In the genomic region with DNA sequence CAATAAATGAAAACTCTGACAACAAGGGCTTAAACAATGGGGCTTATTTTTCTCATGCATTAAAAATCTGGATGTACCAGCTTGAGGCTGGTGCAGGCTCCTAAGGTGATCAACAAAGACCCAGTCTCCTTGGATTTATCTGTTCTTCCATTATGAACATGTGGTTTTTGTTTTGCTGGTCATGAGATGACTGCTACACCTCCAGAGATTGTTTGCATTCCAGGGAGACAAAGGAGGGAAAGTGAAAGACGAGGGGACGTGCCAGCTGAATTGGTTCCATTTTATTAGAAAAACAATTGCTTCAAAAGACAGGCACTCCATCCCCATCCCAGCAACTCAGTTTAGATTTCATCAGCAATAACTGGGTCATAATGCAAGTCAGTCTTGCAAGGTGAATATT, we compare ENCODE assay signal across 18 cellular contexts.
DNase-seq lines count a peak whose midpoint lies in the region; ATAC-seq and TF ChIP-seq lines count a peak whose summit lies in the region.
"Had no signal": no experiment of that assay in that cellular context is flagged by ENCODE, and none has a peak within 500 bp of the region (broad histone marks: within the 10 kb centered on the region; RNA-seq: fewer than 3 reads in every experiment).

No MANE protein-coding gene starts in this region.

- no peak for TF ChIP-seq RAD21 in SK-N-SH (IDR thresholded peaks at IDR 0.05; ENCODE audit: low read length)

- H3K27ac ChIP-seq in SK-N-SH (ENCODE audit: low read depth in 2 of 2, low read length in 1 of 2) (no peak overlapping the region), caudate nucleus (ENCODE audit: low read depth, low read length) (peak overlapping the region; percentile 14), layer of hippocampus (ENCODE audit: low read depth, low read length) (peak overlapping the region; percentile 36), thyroid gland (no peak overlapping the region), body of pancreas (no peak overlapping the region)
- H3K27ac ChIP-seq: left ventricle myocardium inferior, prostate gland, VCaP had no signal

- no peaks in the 10 kb centered on the region for H3K79me2 ChIP-seq in SK-N-SH (ENCODE audit: insufficient read depth)

- in situ Hi-C loops in GM13976 (cut with MboI; ENCODE audit: low sequenced_read_pairs, unreplicated experiment) = no loop called here

- H3K9me3 ChIP-seq in SK-N-SH (no peaks in the 10 kb centered on the region), thyroid gland (no peaks in the 10 kb centered on the region), body of pancreas (no peaks in the 10 kb centered on the region)
- H3K9me3 ChIP-seq: left ventricle myocardium inferior, prostate gland had no signal

- ATAC-seq in SK-N-SH treated with all-trans-retinoic acid at 6 μM for 48 hours (no peak), Right ventricle myocardium superior (ENCODE audit: poor library complexity) (no peak), body of pancreas (no peak)
- ATAC-seq: activated T-cell treated with anti-CD3 and anti-CD28 coated beads, Interleukin-2, amount 50 U/mL, for 72 hours had no signal

- 51% methylated on average over 2 of the region's 2 CpGs for WGBS in SK-N-SH (ENCODE audit: low lambda C conversion rate)
- 15 to 27% methylated on average over 2 of the region's 2 CpGs for WGBS in thyroid gland, 2 donors
- WGBS in body of pancreas, 2 donors = 60 to 65% methylated on average over 2 of the region's 2 CpGs

- H3K9ac ChIP-seq in SK-N-SH = no peak overlapping the region

- no peak for TF ChIP-seq POLR2A in thyroid gland (IDR thresholded peaks at IDR 0.05)
- no peak for TF ChIP-seq POLR2A in body of pancreas (IDR thresholded peaks at IDR 0.05)

- POLR2A ChIA-PET in SK-N-SH (lab: Yijun Ruan, JAX) = no interaction called here

- H3K4me1 ChIP-seq in SK-N-SH (ENCODE audit: control insufficient read depth in 1 of 2, insufficient read depth in 2 of 2, low read depth in 1 of 2, low read length in 1 of 2) (no peaks in the 10 kb centered on the region), thyroid gland (peaks cover 0 to 9% of the 10 kb centered on the region in 2 donors), body of pancreas (no peaks in the 10 kb centered on the region)
- H3K4me1 ChIP-seq: left ventricle myocardium inferior, prostate gland had no signal

- TF ChIP-seq EP300 in SK-N-SH (IDR thresholded peaks at IDR 0.05; ENCODE audit: borderline replicate concordance in 1 of 2, low read depth in 1 of 2, low read length in 1 of 2) = no peak

- TF ChIP-seq CTCF in SK-N-SH (IDR thresholded peaks at IDR 0.05) (no peak), thyroid gland (IDR thresholded peaks at IDR 0.05) (no peak), GM13976 (IDR thresholded peaks at IDR 0.05; ENCODE audit: borderline replicate concordance, control extremely low read depth, extremely low read depth, insufficient read depth, missing control alignments) (no peak), body of pancreas (IDR thresholded peaks at IDR 0.05) (no peak)

- H3K27me3 ChIP-seq in SK-N-SH (ENCODE audit: insufficient read depth) (no peaks in the 10 kb centered on the region), layer of hippocampus (ENCODE audit: control insufficient read depth, insufficient read depth, low read length) (no peaks in the 10 kb centered on the region), thyroid gland (no peaks in the 10 kb centered on the region), body of pancreas (no peaks in the 10 kb centered on the region)

- H2AFZ ChIP-seq in SK-N-SH (ENCODE audit: low read depth) = no peak overlapping the region

- H3F3A ChIP-seq in SK-N-SH (replicated peaks; ENCODE audit: insufficient read depth) = no peaks in the 10 kb centered on the region

- H4K20me1 ChIP-seq in SK-N-SH (ENCODE audit: insufficient read depth) = no peaks in the 10 kb centered on the region

- DNase-seq in SK-N-SH (no peak), caudate nucleus (lab: John Stamatoyannopoulos, UW) (peak in 1 of 61 donors; percentile 37), thyroid gland (peak; percentile 17 to 39), Right ventricle myocardium superior (no peak), GM13976 (ENCODE audit: low spot score) (no peak), body of pancreas (no peak)
- DNase-seq: activated CD4-positive, alpha-beta T cell treated with anti-CD3 and anti-CD28 coated beads, Interleukin-2, amount 10 ng/mL, durations not matched to agents 7 days and 5 days; activated naive CD4-positive, alpha-beta T cell treated with Interleukin-2 at 50 U/mL for 16 hours; activated T-cell treated with anti-CD3 and anti-CD28 coated beads, Interleukin-2, amount 50 U/mL, for 72 hours; Kasumi-1; left ventricle myocardium inferior; NCI-H2171; NCI-H526; stimulated activated CD8-positive, alpha-beta memory T cell treated with anti-CD3 and anti-CD28 coated beads, Interleukin-4, amount 100 ng/mL, for 48 hours had no signal

- intact Hi-C loops in thyroid gland (cut with DNase I) = no loop called here
- intact Hi-C loops in Right ventricle myocardium superior (cut with DNase I) = no loop called here
- intact Hi-C loops in body of pancreas (cut with DNase I) = no loop called here

- H3K4me3 ChIP-seq in SK-N-SH (ENCODE audit: low read depth in 2 of 2, low read length in 1 of 2) (no peak overlapping the region), thyroid gland (replicated peaks in 1 of 3) (no peak overlapping the region), body of pancreas (no peak overlapping the region)
- H3K4me3 ChIP-seq: left ventricle myocardium inferior, prostate gland had no signal

- CTCF ChIA-PET in SK-N-SH (lab: Yijun Ruan, JAX) = interaction anchor here (1.2 kb wide), 1 partner anchor 268 kb away, joined by 4 read pairs; no protein-coding TSS in a partner anchor

- H3K9me2 ChIP-seq in SK-N-SH = no peaks in the 10 kb centered on the region

- H3K36me3 ChIP-seq in SK-N-SH (replicated peaks in 1 of 2; ENCODE audit: control insufficient read depth in 1 of 2, insufficient read depth in 2 of 2, low read length in 1 of 2) (no peaks in the 10 kb centered on the region), thyroid gland (no peaks in the 10 kb centered on the region), body of pancreas (replicated peaks in 1 of 2; ENCODE audit: insufficient read depth in 1 of 2, low read depth in 2 of 2) (no peaks in the 10 kb centered on the region)
- H3K36me3 ChIP-seq: left ventricle myocardium inferior, prostate gland had no signal

- H3K4me2 ChIP-seq in SK-N-SH = no peak overlapping the region

TF ChIP-seq in SK-N-SH treated with all-trans-retinoic acid at 6 μM for 48 hours, 23 proteins besides CTCF, POLR2A, EP300 and RAD21:
- no peak for TF ChIP-seq ZNF70 (CRISPR knock-in tag; IDR thresholded peaks at IDR 0.05)
- TF ChIP-seq ISL1 (CRISPR knock-in tag; IDR thresholded peaks at IDR 0.05) = peak; percentile 53

TF ChIP-seq in SK-N-SH, 30 proteins besides CTCF, POLR2A, EP300 and RAD21:
- TF ChIP-seq JUND (IDR thresholded peaks at IDR 0.05) (no peak), FOSL2 (IDR thresholded peaks at IDR 0.05; ENCODE audit: borderline replicate concordance, low read depth) (no peak), NFIC (IDR thresholded peaks at IDR 0.05; ENCODE audit: borderline replicate concordance) (no peak), GATA2 (CRISPR knock-in tag; IDR thresholded peaks at IDR 0.05) (no peak), GABPA (IDR thresholded peaks at IDR 0.05; ENCODE audit: low read depth) (no peak), FOXM1 (IDR thresholded peaks at IDR 0.05; ENCODE audit: low read depth) (no peak), TCF12 (IDR thresholded peaks at IDR 0.05) (no peak), MEF2A (IDR thresholded peaks at IDR 0.05; ENCODE audit: borderline replicate concordance, low read depth) (no peak), TAF1 (IDR thresholded peaks at IDR 0.05; ENCODE audit: borderline replicate concordance, low read depth, low read length) (no peak), POLR2AphosphoS5 (IDR thresholded peaks at IDR 0.05; ENCODE audit: low read depth, low read length) (no peak), EZH2phosphoT487 (IDR thresholded peaks at IDR 0.05; ENCODE audit: borderline replicate concordance, low read depth) (no peak)
- TF ChIP-seq, protein P1, sequence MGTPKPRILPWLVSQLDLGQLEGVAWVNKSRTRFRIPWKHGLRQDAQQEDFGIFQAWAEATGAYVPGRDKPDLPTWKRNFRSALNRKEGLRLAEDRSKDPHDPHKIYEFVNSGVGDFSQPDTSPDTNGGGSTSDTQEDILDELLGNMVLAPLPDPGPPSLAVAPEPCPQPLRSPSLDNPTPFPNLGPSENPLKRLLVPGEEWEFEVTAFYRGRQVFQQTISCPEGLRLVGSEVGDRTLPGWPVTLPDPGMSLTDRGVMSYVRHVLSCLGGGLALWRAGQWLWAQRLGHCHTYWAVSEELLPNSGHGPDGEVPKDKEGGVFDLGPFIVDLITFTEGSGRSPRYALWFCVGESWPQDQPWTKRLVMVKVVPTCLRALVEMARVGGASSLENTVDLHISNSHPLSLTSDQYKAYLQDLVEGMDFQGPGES (IDR thresholded peaks at IDR 0.05; ENCODE audit: low read depth, low read length) = no peak

Comparison
In these comparisons a context has a peak if more than half of its experiments do, and no peak if none do; other contexts are left out.
1. DNase-seq: peak in thyroid gland (2 of 2); none in SK-N-SH (single experiment), Right ventricle myocardium superior (single experiment), GM13976 (single experiment) and body of pancreas (0 of 4).
2. H3K27ac ChIP-seq: peak in caudate nucleus (single experiment) and layer of hippocampus (single experiment); none in SK-N-SH (0 of 2), thyroid gland (0 of 3) and body of pancreas (0 of 4).